In genomic region chr12:20443216-20443615, GRCh38 we compare ENCODE assay signal across 28 cellular contexts.
"Had no signal": no experiment of that assay in that cellular context is flagged by ENCODE, and none has a peak within 500 bp of the region (broad histone marks: within the 10 kb centered on the region; RNA-seq: fewer than 3 reads in every experiment).

No MANE protein-coding gene starts in this region.

- FAIRE-seq: kidney, small intestine had no signal

- H3K36me3 Mint-ChIP-seq: mesothelial cell of epicardium; naive B cell; natural killer cell; neural progenitor cell; stimulated activated effector memory CD8-positive, alpha-beta T cell treated with anti-CD3 and anti-CD28 coated beads, Interleukin-12 subunit alpha, Interleukin-12 subunit beta, amount 100 ng/mL, for 72 hours had no signal

- H3K4me3 Mint-ChIP-seq: mesothelial cell of epicardium; naive B cell; natural killer cell; nephron progenitor cell; neural progenitor cell; stimulated activated effector memory CD8-positive, alpha-beta T cell treated with anti-CD3 and anti-CD28 coated beads, Interleukin-12 subunit alpha, Interleukin-12 subunit beta, amount 100 ng/mL, for 72 hours; stimulated activated naive CD8-positive, alpha-beta T cell treated with anti-CD3 and anti-CD28 coated beads, Interleukin-15, Interleukin-2, amounts not matched to agents 100 ng/mL and 50 ng/mL, for 24 hours had no signal

- ATAC-seq: left lung; natural killer cell; psoas muscle; stimulated activated effector memory CD8-positive, alpha-beta T cell treated with anti-CD3 and anti-CD28 coated beads, Interleukin-12 subunit alpha, Interleukin-12 subunit beta, amount 100 ng/mL, for 72 hours; upper lobe of right lung had no signal

- H2AFZ ChIP-seq: parathyroid adenoma had no signal

- H3K79me2 ChIP-seq: parathyroid adenoma had no signal

- H3K36me3 ChIP-seq: left lung, neural progenitor cell, neutrophil, sigmoid colon, spleen, suprapubic skin, thoracic aorta, tibial artery, upper lobe of right lung, uterus had no signal

- DNase-seq: hippocampal formation; kidney; left colon; left lung; mesendoderm; naive B cell; natural killer cell; nephron progenitor cell; occipital lobe; psoas muscle; sigmoid colon; small intestine; spleen; stimulated activated CD4-positive, alpha-beta T cell treated with anti-CD3 and anti-CD28 coated beads, Interleukin-4, amount 100 ng/mL, for 24 hours; stimulated activated naive CD4-positive, alpha-beta T cell; tibial artery; trophoblast cell; upper lobe of right lung; uterus had no signal

- H3K27me3 ChIP-seq: left lung, neural progenitor cell, neutrophil, sigmoid colon, spleen, suprapubic skin, tibial artery, upper lobe of right lung, uterus had no signal

- H3K4me1 ChIP-seq: left lung, parathyroid adenoma, upper lobe of right lung, uterus had no signal

- H3K27ac ChIP-seq: left lung, neural progenitor cell, neutrophil, parathyroid adenoma, psoas muscle, spleen, suprapubic skin, thoracic aorta, upper lobe of right lung had no signal

- H3K27ac Mint-ChIP-seq: mesothelial cell of epicardium; naive B cell; natural killer cell; nephron progenitor cell; neural progenitor cell; stimulated activated effector memory CD8-positive, alpha-beta T cell treated with anti-CD3 and anti-CD28 coated beads, Interleukin-12 subunit alpha, Interleukin-12 subunit beta, amount 100 ng/mL, for 72 hours; stimulated activated naive CD8-positive, alpha-beta T cell treated with anti-CD3 and anti-CD28 coated beads, Interleukin-15, Interleukin-2, amounts not matched to agents 100 ng/mL and 50 ng/mL, for 24 hours had no signal

- H3K4me3 ChIP-seq: left lung, lung, neural progenitor cell, psoas muscle, sigmoid colon, spleen, suprapubic skin, thoracic aorta, tibial artery, upper lobe of right lung, uterus had no signal

- H3K4me1 Mint-ChIP-seq: naive B cell; natural killer cell; nephron progenitor cell; neural progenitor cell; stimulated activated effector memory CD8-positive, alpha-beta T cell treated with anti-CD3 and anti-CD28 coated beads, Interleukin-12 subunit alpha, Interleukin-12 subunit beta, amount 100 ng/mL, for 72 hours had no signal

- H3K9ac ChIP-seq: neural progenitor cell, parathyroid adenoma had no signal

- H3K9me3 Mint-ChIP-seq: mesothelial cell of epicardium; natural killer cell; nephron progenitor cell; neural progenitor cell; stimulated activated effector memory CD8-positive, alpha-beta T cell treated with anti-CD3 and anti-CD28 coated beads, Interleukin-12 subunit alpha, Interleukin-12 subunit beta, amount 100 ng/mL, for 72 hours; stimulated activated naive CD8-positive, alpha-beta T cell treated with anti-CD3 and anti-CD28 coated beads, Interleukin-15, Interleukin-2, amounts not matched to agents 100 ng/mL and 50 ng/mL, for 24 hours had no signal

- H3K9me3 ChIP-seq: left lung, neutrophil, psoas muscle, sigmoid colon, spleen, suprapubic skin, thoracic aorta, tibial artery, upper lobe of right lung, uterus had no signal

- H3K27me3 Mint-ChIP-seq: naive B cell had no signal
